ENCODE assay signal across 16 cellular contexts in genomic region chr11:11864332-11864731, GRCh38.
"Had no signal": no experiment of that assay in that cellular context is flagged by ENCODE, and none has a peak within 500 bp of the region (broad histone marks: within the 10 kb centered on the region; RNA-seq: fewer than 3 reads in every experiment).

No MANE protein-coding gene starts in this region.

- H3K27me3 ChIP-seq: pancreas, upper lobe of right lung had no signal

- DNase-seq: activated CD4-positive, CD25-positive, alpha-beta regulatory T cell treated with anti-CD3 and anti-CD28 coated beads, Interleukin-2, amount 50 U/mL, for 72 hours; activated naive CD4-positive, alpha-beta T cell treated with anti-CD3 and anti-CD28 coated beads, Interleukin-2, amount 10 ng/mL, durations not matched to agents 7 days and 5 days; activated T-cell treated with anti-CD3 and anti-CD28 coated beads for 4 hours; cerebellar nuclear complex; cortex of kidney; kidney; pancreas; stimulated activated CD4-positive, alpha-beta T cell treated with anti-CD3 and anti-CD28 coated beads, Interleukin-4, amount 100 ng/mL, for 24 hours; T-helper 2 cell; upper lobe of right lung had no signal

- H3K4me3 Mint-ChIP-seq: activated naive CD4-positive, alpha-beta T cell treated with anti-CD3 and anti-CD28 coated beads, Interleukin-2, amount 10 ng/mL, durations not matched to agents 7 days and 5 days; stimulated activated memory B cell treated with anti-CD40 and anti-IgM and Interleukin-4, amounts not matched to agents 10 μg/mL and 1 μg/mL and 100 μg/mL, for 72 hours had no signal

- H3K36me3 ChIP-seq: pancreas, upper lobe of right lung had no signal

- H3K4me3 ChIP-seq: pancreas, upper lobe of right lung had no signal

- ATAC-seq: left lobe of liver; pancreas; sciatic nerve; stimulated activated memory B cell treated with anti-CD40 and anti-IgM and Interleukin-4, amounts not matched to agents 10 μg/mL and 1 μg/mL and 100 μg/mL, for 72 hours; upper lobe of right lung had no signal

- H3K27ac Mint-ChIP-seq: activated naive CD4-positive, alpha-beta T cell treated with anti-CD3 and anti-CD28 coated beads, Interleukin-2, amount 10 ng/mL, durations not matched to agents 7 days and 5 days had no signal

- H3K27ac ChIP-seq: pancreas, upper lobe of right lung, VCaP had no signal

- H3K27me3 Mint-ChIP-seq: activated naive CD4-positive, alpha-beta T cell treated with anti-CD3 and anti-CD28 coated beads, Interleukin-2, amount 10 ng/mL, durations not matched to agents 7 days and 5 days; stimulated activated memory B cell treated with anti-CD40 and anti-IgM and Interleukin-4, amounts not matched to agents 10 μg/mL and 1 μg/mL and 100 μg/mL, for 72 hours had no signal

- H3K9me3 ChIP-seq: pancreas, upper lobe of right lung had no signal

- FAIRE-seq: bronchial epithelial cell, endometrium, kidney, pancreas had no signal
